Comparison of ENCODE assay signal across 8 cellular contexts in the genomic region with DNA sequence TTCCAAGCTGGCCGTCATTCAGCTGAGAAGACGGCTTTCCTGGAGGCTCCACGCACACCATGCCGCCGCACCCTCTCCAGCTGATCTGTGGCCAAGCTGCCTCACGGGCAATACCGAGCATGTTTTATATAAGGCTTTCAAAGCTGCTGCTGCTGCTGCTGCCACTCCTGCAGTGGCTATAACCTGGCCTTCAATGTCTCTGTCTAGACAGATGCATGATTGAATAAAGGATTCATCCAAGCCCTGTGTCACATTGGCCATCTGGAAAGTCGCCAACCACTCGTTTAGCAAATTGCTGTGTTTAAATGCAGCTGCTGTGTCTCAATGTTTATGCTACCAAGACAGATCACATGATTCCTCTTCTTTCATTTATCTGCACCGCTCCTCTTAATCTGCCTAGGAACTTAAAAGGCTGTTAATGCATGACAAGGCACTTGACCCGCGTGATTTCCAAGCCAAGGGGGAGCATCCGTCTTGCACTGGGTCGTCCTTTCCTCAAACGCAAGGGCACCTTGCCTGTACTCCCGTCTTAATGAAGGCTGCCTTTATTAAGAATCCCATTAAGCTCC.
DNase-seq lines count a peak whose midpoint lies in the region; ATAC-seq, FAIRE-seq and TF ChIP-seq lines count a peak whose summit lies in the region.

No MANE protein-coding gene starts in this region.

- FAIRE-seq in GM12891 (lab: Jason Lieb, UNC), result no peak

- H3F3A ChIP-seq in neural cell (ENCODE audit: insufficient read depth, low read length, poor library complexity, severe bottlenecking), result no peaks in the 10 kb centered on the region

- H4K20me1 ChIP-seq in neural cell (ENCODE audit: insufficient read depth), result no peaks in the 10 kb centered on the region

- no peaks in the 10 kb centered on the region for H3K27me3 ChIP-seq in endocrine pancreas (ENCODE audit: control insufficient read depth, insufficient read depth, low read length)
- H3K27me3 ChIP-seq in neural cell (ENCODE audit: insufficient read depth, low read depth, low read length), result no peaks in the 10 kb centered on the region

- H3K9ac ChIP-seq in endocrine pancreas (ENCODE audit: control insufficient read depth, insufficient read depth, low read length) (no peak overlapping the region), neural cell (ENCODE audit: low read length) (peak overlapping the region; percentile 36)

- no peak overlapping the region for H3K4me2 ChIP-seq in neural cell (ENCODE audit: low read length)

- H3K4me3 ChIP-seq in endocrine pancreas (ENCODE audit: control insufficient read depth, insufficient read depth, low read length), result peak overlapping the region; percentile 26
- H3K4me3 ChIP-seq in neural cell (ENCODE audit: low read length), result peak overlapping the region; percentile 39

- no peaks in the 10 kb centered on the region for H3K9me2 ChIP-seq in neural cell (ENCODE audit: insufficient read depth, low read length)

- H3K27ac ChIP-seq in neural cell (ENCODE audit: low read length), result peak overlapping the region; percentile 48

- no peak for TF ChIP-seq POLR2A in GM12891 (IDR thresholded peaks at IDR 0.05; ENCODE audit: low read depth, low read length)

- TF ChIP-seq EP300 in neural cell (conservative IDR thresholded peaks at IDR 0.05; ENCODE audit: poor library complexity, severe bottlenecking), result peak; percentile 42

- no peaks in the 10 kb centered on the region for H3K79me2 ChIP-seq in neural cell (replicated peaks; ENCODE audit: insufficient read depth, low read length)

- TF ChIP-seq CTCF in neural cell (IDR thresholded peaks at IDR 0.05; ENCODE audit: poor library complexity, severe bottlenecking), result no peak

- peak; percentile 90 for DNase-seq in DMS79 treated with DMSO at 0.1 percent for 48 hours (lab: John Stamatoyannopoulos, UW)
- DNase-seq in NCI-H2227 treated with DMSO at 0.1 percent for 48 hours (lab: John Stamatoyannopoulos, UW), result peak; percentile 86
- DNase-seq in GM12891 (ENCODE audit: insufficient read length, low spot score), result no peak
- DNase-seq in activated naive CD4-positive, alpha-beta T cell (lab: John Stamatoyannopoulos, UW), result no peak
- no peak for DNase-seq in GM19238 (ENCODE audit: insufficient read length, low spot score)

- no peak for TF ChIP-seq RAD21 in neural cell (conservative IDR thresholded peaks at IDR 0.05)

- H3K9me3 ChIP-seq in endocrine pancreas (ENCODE audit: control insufficient read depth, low read length) (no peaks in the 10 kb centered on the region), neural cell (ENCODE audit: low read length) (no peaks in the 10 kb centered on the region)

- no peaks in the 10 kb centered on the region for H3K36me3 ChIP-seq in endocrine pancreas (ENCODE audit: control insufficient read depth, insufficient read depth, low read length)
- H3K36me3 ChIP-seq in neural cell (ENCODE audit: insufficient read depth, low read length), result no peaks in the 10 kb centered on the region

- no peak overlapping the region for H2AFZ ChIP-seq in neural cell (ENCODE audit: low read depth, low read length)

- H3K4me1 ChIP-seq in endocrine pancreas (ENCODE audit: control insufficient read depth, insufficient read depth, low read length), result peaks cover 4% of the 10 kb centered on the region

- no peak for ATAC-seq in HG02610 (IDR thresholded peaks at IDR 0.05; ENCODE audit: unreplicated experiment)

TF ChIP-seq in neural cell, 6 proteins besides CTCF, POLR2A, EP300 and RAD21:
- TF ChIP-seq POLR2AphosphoS5 (IDR thresholded peaks at IDR 0.05) (peak; percentile 56), EZH2 (IDR thresholded peaks at IDR 0.05; ENCODE audit: borderline replicate concordance, insufficient read depth, low read length, poor library complexity, severe bottlenecking) (no peak)

TF ChIP-seq in GM12891, 5 proteins besides CTCF, POLR2A, EP300 and RAD21:
- TF ChIP-seq PAX5 (IDR thresholded peaks at IDR 0.05; ENCODE audit: insufficient read depth, low read length, severe bottlenecking), result no peak

Comparison
In these comparisons a context has a peak if more than half of its experiments do, and no peak if none do; other contexts are left out.
1. DNase-seq: peak in DMS79 treated with DMSO at 0.1 percent for 48 hours (single experiment) and NCI-H2227 treated with DMSO at 0.1 percent for 48 hours (single experiment); none in GM12891 (single experiment), activated naive CD4-positive, alpha-beta T cell (0 of 4) and GM19238 (single experiment).